19 cellular contexts compared by ENCODE assay signal in genomic region chr6:85551264-85551663, GRCh38. TPM values are rescaled to one million over a fixed set of nuclear protein-coding genes. Genes with fewer than 3 reads are reported as not detected.
A peak's percentile ranks its signal among the peaks of the same experiment; 100 is the strongest.
DNase-seq lines count a peak whose midpoint lies in the region; ATAC-seq and TF ChIP-seq lines count a peak whose summit lies in the region.
"Had no signal": no experiment of that assay in that cellular context is flagged by ENCODE, and none has a peak within 500 bp of the region (broad histone marks: within the 10 kb centered on the region; RNA-seq: fewer than 3 reads in every experiment).

No MANE protein-coding gene starts in this region.

- H3K4me1 ChIP-seq in foreskin keratinocyte, result no peaks in the 10 kb centered on the region
- H3K4me1 ChIP-seq: adrenal gland, lower lobe of right lung, SJSA1 had no signal

- ATAC-seq in foreskin keratinocyte (peak; percentile 63), GM21619 (IDR thresholded peaks at IDR 0.05; ENCODE audit: unreplicated experiment) (no peak), GM18498 (IDR thresholded peaks at IDR 0.05; ENCODE audit: unreplicated experiment) (no peak)
- ATAC-seq: activated T-cell treated with anti-CD3 and anti-CD28 coated beads, Interleukin-2, amount 50 U/mL, for 72 hours; lower lobe of right lung; right cardiac atrium had no signal

- no peak overlapping the region for H3K27ac ChIP-seq in foreskin keratinocyte
- H3K27ac ChIP-seq: adrenal gland, lower lobe of right lung, SJSA1 had no signal

- peak; percentile 16 for DNase-seq in A172 (ENCODE audit: low spot score)
- peak; percentile 18 for DNase-seq in ELR (ENCODE audit: low read depth)
- DNase-seq in RKO (ENCODE audit: low spot score), result peak; percentile 54
- DNase-seq in foreskin keratinocyte, result no peak
- no peak for DNase-seq in medulla oblongata (ENCODE audit: extremely low spot score)
- DNase-seq in GM20000 (ENCODE audit: low spot score), result no peak
- DNase-seq: activated T-cell treated with anti-CD3 and anti-CD28 coated beads, Interleukin-2, amount 50 U/mL, for 72 hours; adrenal gland; endodermal cell; H9; lower lobe of right lung; NCI-H1048; NCI-H2107; right cardiac atrium; stimulated activated CD4-positive, alpha-beta T cell treated with anti-CD3 and anti-CD28 coated beads, Interleukin-1b, Interleukin-23, amount 100 ng/mL, for 48 hours; T1000 had no signal

- TF ChIP-seq CTCF in foreskin keratinocyte (conservative IDR thresholded peaks at IDR 0.05), result no peak
- no peak for TF ChIP-seq CTCF in GM20000 (IDR thresholded peaks at IDR 0.05; ENCODE audit: extremely low read depth, missing control alignments)

- H3K27me3 ChIP-seq in foreskin keratinocyte, result no peaks in the 10 kb centered on the region
- H3K27me3 ChIP-seq: adrenal gland, SJSA1 had no signal

RNA-seq across cellular contexts. Expression of gene SNX14, which starts 42.4 kb away (rescaled TPM):
- total RNA-seq in A172 (2014; rRNA removed; shearing (Covaris generic)), result 84.2 and 99.9 TPM in 2 replicates
- total RNA-seq in foreskin keratinocyte, result 66.9 and 73.6 TPM in 2 replicates
- 55.2 and 60.2 TPM in 2 replicates for polyA plus RNA-seq in foreskin keratinocyte

Comparison
In these comparisons a context has a peak if more than half of its experiments do, and no peak if none do; other contexts are left out.
1. DNase-seq: peak in A172 (single experiment), ELR (single experiment) and RKO (single experiment); none in foreskin keratinocyte (0 of 2), medulla oblongata (single experiment) and GM20000 (single experiment).